Comparison of ENCODE assay signal across 1 cellular context in genomic region chr9:6584881-6585597, GRCh38.
TF ChIP-seq lines count a peak whose summit lies in the region.

No MANE protein-coding gene starts in this region.

TF ChIP-seq in GM23338, 12 proteins besides CTCF, POLR2A, EP300 and RAD21 (continued from another document):
- TF ChIP-seq REST (IDR thresholded peaks at IDR 0.05; ENCODE audit: unreplicated experiment), result no peak
- no peak for TF ChIP-seq NANOG (IDR thresholded peaks at IDR 0.05; ENCODE audit: borderline replicate concordance)
